Comparison of ENCODE assay signal across 1 cellular context in genomic region chr11:111886844-111887243, GRCh38.
TF ChIP-seq lines count a peak whose summit lies in the region.

No MANE protein-coding gene starts in this region.

TF ChIP-seq in HepG2, 621 proteins besides CTCF, POLR2A, EP300 and RAD21:
- TF ChIP-seq CEBPB (IDR thresholded peaks at IDR 0.05; ENCODE audit: borderline replicate concordance, low read depth, low read length), result peak; percentile 83
- no peak for TF ChIP-seq TEAD2 (CRISPR knock-in tag; IDR thresholded peaks at IDR 0.05)
- no peak for TF ChIP-seq ZNF709 (CRISPR knock-in tag; IDR thresholded peaks at IDR 0.05)
